Comparison of ENCODE assay signal across 11 cellular contexts in the genomic region with DNA sequence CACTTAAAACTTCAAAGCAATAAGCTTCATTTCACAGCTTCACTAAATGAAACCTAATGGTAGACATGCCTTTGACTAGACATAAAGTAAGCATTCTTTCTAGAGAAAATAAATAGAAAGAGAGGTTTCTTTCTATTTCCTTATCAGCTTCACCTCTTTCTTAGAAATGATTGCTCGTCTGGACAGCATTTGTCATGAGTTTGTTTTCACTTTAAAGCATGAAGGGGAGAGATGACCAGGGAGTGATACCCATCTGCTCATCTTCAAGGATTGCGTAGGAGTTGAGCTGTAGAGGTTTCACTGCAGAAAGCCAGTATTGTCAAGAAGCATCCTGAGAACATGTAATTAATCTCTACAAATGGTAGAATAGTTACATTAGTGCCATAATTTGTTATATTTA.
"Had no signal": no experiment of that assay in that cellular context is flagged by ENCODE, and none has a peak within 500 bp of the region (broad histone marks: within the 10 kb centered on the region; RNA-seq: fewer than 3 reads in every experiment).

No MANE protein-coding gene starts in this region.

- H3K27ac Mint-ChIP-seq: activated CD4-positive, alpha-beta T cell treated with anti-CD3 and anti-CD28 coated beads for 36 hours; activated CD8-positive, alpha-beta T cell treated with anti-CD3 and anti-CD28 coated beads for 36 hours; activated naive CD8-positive, alpha-beta T cell treated with anti-CD3 and anti-CD28 coated beads, Interleukin-2, amount 10 ng/mL, durations not matched to agents 7 days and 5 days; neural progenitor cell; stimulated activated memory B cell treated with anti-CD40 and anti-IgM and Interleukin-4, amounts not matched to agents 10 μg/mL and 1 μg/mL and 100 μg/mL, for 72 hours; type B pancreatic cell had no signal

- H3K27me3 ChIP-seq: neural progenitor cell had no signal

- H3K4me3 Mint-ChIP-seq: activated CD4-positive, alpha-beta T cell treated with anti-CD3 and anti-CD28 coated beads for 36 hours; activated CD8-positive, alpha-beta T cell treated with anti-CD3 and anti-CD28 coated beads for 36 hours; activated naive CD8-positive, alpha-beta T cell treated with anti-CD3 and anti-CD28 coated beads, Interleukin-2, amount 10 ng/mL, durations not matched to agents 7 days and 5 days; neural progenitor cell; stimulated activated memory B cell treated with anti-CD40 and anti-IgM and Interleukin-4, amounts not matched to agents 10 μg/mL and 1 μg/mL and 100 μg/mL, for 72 hours; type B pancreatic cell had no signal

- H3K9me3 Mint-ChIP-seq: activated CD8-positive, alpha-beta T cell treated with anti-CD3 and anti-CD28 coated beads for 36 hours; activated naive CD8-positive, alpha-beta T cell treated with anti-CD3 and anti-CD28 coated beads, Interleukin-2, amount 10 ng/mL, durations not matched to agents 7 days and 5 days; stimulated activated memory B cell treated with anti-CD40 and anti-IgM and Interleukin-4, amounts not matched to agents 10 μg/mL and 1 μg/mL and 100 μg/mL, for 72 hours had no signal

- H3K4me3 ChIP-seq: neural progenitor cell had no signal

- H3K36me3 ChIP-seq: neural progenitor cell had no signal

- H3K27ac ChIP-seq: neural progenitor cell, parathyroid adenoma had no signal

- H3K4me1 ChIP-seq: parathyroid adenoma had no signal

- H3K36me3 Mint-ChIP-seq: activated naive CD8-positive, alpha-beta T cell treated with anti-CD3 and anti-CD28 coated beads, Interleukin-2, amount 10 ng/mL, durations not matched to agents 7 days and 5 days; stimulated activated memory B cell treated with anti-CD40 and anti-IgM and Interleukin-4, amounts not matched to agents 10 μg/mL and 1 μg/mL and 100 μg/mL, for 72 hours had no signal

- H3K4me1 Mint-ChIP-seq: activated CD4-positive, alpha-beta T cell treated with anti-CD3 and anti-CD28 coated beads for 36 hours; activated naive CD8-positive, alpha-beta T cell treated with anti-CD3 and anti-CD28 coated beads, Interleukin-2, amount 10 ng/mL, durations not matched to agents 7 days and 5 days; stimulated activated memory B cell treated with anti-CD40 and anti-IgM and Interleukin-4, amounts not matched to agents 10 μg/mL and 1 μg/mL and 100 μg/mL, for 72 hours had no signal

- H3K27me3 Mint-ChIP-seq: type B pancreatic cell had no signal

- DNase-seq: activated CD4-positive, alpha-beta T cell treated with anti-CD3 and anti-CD28 coated beads for 36 hours; activated CD8-positive, alpha-beta memory T cell treated with anti-CD3 and anti-CD28 coated beads, Interleukin-2, amount 50 U/mL, for 4 hours; activated CD8-positive, alpha-beta T cell treated with anti-CD3 and anti-CD28 coated beads for 36 hours; activated naive CD4-positive, alpha-beta T cell; activated naive CD8-positive, alpha-beta T cell treated with anti-CD3 and anti-CD28 coated beads, Interleukin-2, amount 10 ng/mL, durations not matched to agents 7 days and 5 days; anterior cingulate cortex; Right ventricle myocardium superior had no signal
